ENCODE assay signal across 1 cellular context in genomic region chr11:2138436-2139117, GRCh38.
A peak's percentile ranks its signal among the peaks of the same experiment; 100 is the strongest.
TF ChIP-seq lines count a peak whose summit lies in the region.

No MANE protein-coding gene starts in this region.

TF ChIP-seq in endothelial cell of umbilical vein, 7 proteins besides CTCF, POLR2A, EP300 and RAD21:
- TF ChIP-seq FOS (IDR thresholded peaks at IDR 0.05; ENCODE audit: borderline replicate concordance, insufficient read depth, low read length) (no peak), EZH2 (IDR thresholded peaks at IDR 0.05; ENCODE audit: borderline replicate concordance, low read depth, low read length, severe bottlenecking) (peak; percentile 88), GATA2 (IDR thresholded peaks at IDR 0.05; ENCODE audit: insufficient read depth, insufficient read length, low read depth, low read length) (no peak), POLR2AphosphoS5 (IDR thresholded peaks at IDR 0.05; ENCODE audit: insufficient read depth, low read depth, low read length) (no peak), JUN (IDR thresholded peaks at IDR 0.05; ENCODE audit: borderline replicate concordance, insufficient read depth, insufficient read length, low read depth) (no peak)
